2 cellular contexts compared by ENCODE assay signal in genomic region chr16:58332997-58333700, GRCh38.
A peak's percentile ranks its signal among the peaks of the same experiment; 100 is the strongest.
TF ChIP-seq lines count a peak whose summit lies in the region.

No MANE protein-coding gene starts in this region.

TF ChIP-seq in GM23338, 12 proteins besides CTCF, POLR2A, EP300 and RAD21:
- no peak for TF ChIP-seq EZH2 (IDR thresholded peaks at IDR 0.05; ENCODE audit: low read depth, unreplicated experiment)
- TF ChIP-seq ZNF462 (CRISPR knock-in tag; IDR thresholded peaks at IDR 0.05): no peak
- no peak for TF ChIP-seq NANOG (IDR thresholded peaks at IDR 0.05; ENCODE audit: borderline replicate concordance)
- TF ChIP-seq, protein P1, sequence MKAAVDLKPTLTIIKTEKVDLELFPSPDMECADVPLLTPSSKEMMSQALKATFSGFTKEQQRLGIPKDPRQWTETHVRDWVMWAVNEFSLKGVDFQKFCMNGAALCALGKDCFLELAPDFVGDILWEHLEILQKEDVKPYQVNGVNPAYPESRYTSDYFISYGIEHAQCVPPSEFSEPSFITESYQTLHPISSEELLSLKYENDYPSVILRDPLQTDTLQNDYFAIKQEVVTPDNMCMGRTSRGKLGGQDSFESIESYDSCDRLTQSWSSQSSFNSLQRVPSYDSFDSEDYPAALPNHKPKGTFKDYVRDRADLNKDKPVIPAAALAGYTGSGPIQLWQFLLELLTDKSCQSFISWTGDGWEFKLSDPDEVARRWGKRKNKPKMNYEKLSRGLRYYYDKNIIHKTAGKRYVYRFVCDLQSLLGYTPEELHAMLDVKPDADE (IDR thresholded peaks at IDR 0.05): no peak
- no peak for TF ChIP-seq STAT1 (IDR thresholded peaks at IDR 0.05; ENCODE audit: unreplicated experiment)
- TF ChIP-seq POLR2AphosphoS5 (IDR thresholded peaks at IDR 0.05; ENCODE audit: low read depth): no peak
- no peak for TF ChIP-seq ZNF331 (CRISPR knock-in tag; IDR thresholded peaks at IDR 0.05; ENCODE audit: low read depth)
- TF ChIP-seq, protein P2, sequence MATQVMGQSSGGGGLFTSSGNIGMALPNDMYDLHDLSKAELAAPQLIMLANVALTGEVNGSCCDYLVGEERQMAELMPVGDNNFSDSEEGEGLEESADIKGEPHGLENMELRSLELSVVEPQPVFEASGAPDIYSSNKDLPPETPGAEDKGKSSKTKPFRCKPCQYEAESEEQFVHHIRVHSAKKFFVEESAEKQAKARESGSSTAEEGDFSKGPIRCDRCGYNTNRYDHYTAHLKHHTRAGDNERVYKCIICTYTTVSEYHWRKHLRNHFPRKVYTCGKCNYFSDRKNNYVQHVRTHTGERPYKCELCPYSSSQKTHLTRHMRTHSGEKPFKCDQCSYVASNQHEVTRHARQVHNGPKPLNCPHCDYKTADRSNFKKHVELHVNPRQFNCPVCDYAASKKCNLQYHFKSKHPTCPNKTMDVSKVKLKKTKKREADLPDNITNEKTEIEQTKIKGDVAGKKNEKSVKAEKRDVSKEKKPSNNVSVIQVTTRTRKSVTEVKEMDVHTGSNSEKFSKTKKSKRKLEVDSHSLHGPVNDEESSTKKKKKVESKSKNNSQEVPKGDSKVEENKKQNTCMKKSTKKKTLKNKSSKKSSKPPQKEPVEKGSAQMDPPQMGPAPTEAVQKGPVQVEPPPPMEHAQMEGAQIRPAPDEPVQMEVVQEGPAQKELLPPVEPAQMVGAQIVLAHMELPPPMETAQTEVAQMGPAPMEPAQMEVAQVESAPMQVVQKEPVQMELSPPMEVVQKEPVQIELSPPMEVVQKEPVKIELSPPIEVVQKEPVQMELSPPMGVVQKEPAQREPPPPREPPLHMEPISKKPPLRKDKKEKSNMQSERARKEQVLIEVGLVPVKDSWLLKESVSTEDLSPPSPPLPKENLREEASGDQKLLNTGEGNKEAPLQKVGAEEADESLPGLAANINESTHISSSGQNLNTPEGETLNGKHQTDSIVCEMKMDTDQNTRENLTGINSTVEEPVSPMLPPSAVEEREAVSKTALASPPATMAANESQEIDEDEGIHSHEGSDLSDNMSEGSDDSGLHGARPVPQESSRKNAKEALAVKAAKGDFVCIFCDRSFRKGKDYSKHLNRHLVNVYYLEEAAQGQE (IDR thresholded peaks at IDR 0.05; ENCODE audit: unreplicated experiment): no peak
- TF ChIP-seq CREB1 (CRISPR knock-in tag; IDR thresholded peaks at IDR 0.05; ENCODE audit: low read depth): no peak
- no peak for TF ChIP-seq JUNB (IDR thresholded peaks at IDR 0.05; ENCODE audit: unreplicated experiment)
- no peak for TF ChIP-seq EZH2phosphoT487 (IDR thresholded peaks at IDR 0.05; ENCODE audit: unreplicated experiment)
- no peak for TF ChIP-seq ZNF114 (CRISPR knock-in tag; IDR thresholded peaks at IDR 0.05)
TF ChIP-seq in GM23338: peak in this region for 0.

TF ChIP-seq in H1, 55 proteins besides CTCF, POLR2A, EP300 and RAD21:
- TF ChIP-seq TAF1 (IDR thresholded peaks at IDR 0.05; ENCODE audit: low read depth, low read length) (0 out of 2 replicates have a peak, but pooled peaks have one; percentile 16), KDM5A (IDR thresholded peaks at IDR 0.05; ENCODE audit: low read length) (no peak), SP2 (IDR thresholded peaks at IDR 0.05; ENCODE audit: low read length) (peak; percentile 25; the same call in 1 of the 2 replicates), SP1 (IDR thresholded peaks at IDR 0.05; ENCODE audit: low read depth, low read length) (peak; percentile 70), CHD2 (IDR thresholded peaks at IDR 0.05; ENCODE audit: low read length) (0 out of 2 replicates have a peak, but pooled peaks have one; percentile 23)
